Comparison of ENCODE assay signal across 9 cellular contexts in the genomic region with DNA sequence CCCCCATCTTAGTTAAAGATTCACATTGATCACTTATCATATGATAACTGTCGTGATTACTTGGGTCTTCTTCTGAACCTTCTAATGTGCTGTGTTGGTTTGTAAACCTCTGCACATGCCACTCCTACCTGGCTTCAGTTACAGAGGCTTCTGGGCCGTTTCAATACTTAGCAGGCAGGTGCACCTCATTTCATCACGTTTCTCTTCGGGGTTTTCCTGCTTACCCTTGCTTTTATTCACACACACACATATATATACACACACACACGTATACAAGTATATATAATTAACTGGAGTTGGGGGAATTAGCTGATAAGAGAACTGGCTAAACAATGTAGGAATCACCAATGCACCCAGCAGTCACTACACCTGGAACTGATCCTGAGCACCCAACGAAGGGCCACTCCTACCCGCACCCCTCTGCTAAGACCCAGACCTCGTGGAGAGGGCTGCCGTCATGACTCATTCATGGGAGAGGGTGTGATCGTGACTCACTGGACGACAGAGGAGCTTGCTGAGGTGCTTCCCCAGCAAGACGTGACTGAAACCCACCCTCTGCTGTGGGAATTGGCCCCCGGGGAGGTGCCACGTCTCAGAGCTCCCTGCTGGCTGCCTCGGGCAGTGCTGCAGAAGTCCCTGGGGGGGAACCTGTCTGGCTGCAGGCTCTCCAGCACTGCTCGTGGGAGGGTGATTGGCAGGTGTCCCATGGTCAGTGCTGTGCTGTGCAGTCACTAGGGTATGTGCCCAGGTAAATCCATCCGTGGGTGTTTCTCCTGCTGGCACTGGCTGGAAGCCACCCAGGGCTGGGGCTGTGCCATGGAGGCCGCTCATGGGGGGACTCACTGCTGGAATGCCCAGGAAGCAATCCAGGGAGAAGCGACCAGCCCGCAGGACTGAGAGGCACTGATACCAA.
A peak's percentile ranks its signal among the peaks of the same experiment; 100 is the strongest.
DNase-seq lines count a peak whose midpoint lies in the region; ATAC-seq and TF ChIP-seq lines count a peak whose summit lies in the region.
"Had no signal": no experiment of that assay in that cellular context is flagged by ENCODE, and none has a peak within 500 bp of the region (broad histone marks: within the 10 kb centered on the region; RNA-seq: fewer than 3 reads in every experiment).

No MANE protein-coding gene starts in this region.

- ATAC-seq in HG03039 (IDR thresholded peaks at IDR 0.05; ENCODE audit: unreplicated experiment) (peak; percentile 59), lung (ENCODE audit: insufficient read depth, low FRiP score) (peak; percentile 67), HG03045 (IDR thresholded peaks at IDR 0.05; ENCODE audit: unreplicated experiment) (no peak)

- H3K27ac ChIP-seq in lung (ENCODE audit: low read depth in 1 of 2, low read length in 1 of 2): no peak overlapping the region
- H3K27ac ChIP-seq: C4-2B had no signal

- H3K27me3 ChIP-seq in lung (ENCODE audit: control insufficient read depth, insufficient read depth): no peaks in the 10 kb centered on the region

- TF ChIP-seq CTCF in lung (IDR thresholded peaks at IDR 0.05; ENCODE audit: control extremely low read depth, extremely low read depth): no peak

- WGBS in lung, 2 donors: 56 to 72% methylated on average over 20 of the region's 20 CpGs

- H3K4me1 ChIP-seq in lung (ENCODE audit: control insufficient read depth in 2 of 2, insufficient read depth in 2 of 2, low read length in 2 of 2): peaks cover 0 to 17% of the 10 kb centered on the region in 2 donors

- H3K36me3 ChIP-seq in lung (ENCODE audit: control insufficient read depth in 2 of 2, insufficient read depth in 2 of 2, low read length in 2 of 2): no peaks in the 10 kb centered on the region

- no peak overlapping the region for H3K4me3 ChIP-seq in lung

- DNase-seq in NCI-H345 (lab: John Stamatoyannopoulos, UW) (peak; percentile 43), NCI-H345 treated with DMSO at 0.1 percent for 48 hours (lab: John Stamatoyannopoulos, UW; ENCODE audit: unreplicated experiment) (no peak), lung (ENCODE audit: low spot score) (no peak), ureter (ENCODE audit: low spot score) (no peak), SW 1271 (lab: John Stamatoyannopoulos, UW) (no peak)
- peak; percentile 61 for DNase-seq in activated CD8-positive, alpha-beta memory T cell treated with anti-CD3 and anti-CD28 coated beads for 24 hours

- H3K9me3 ChIP-seq in lung (ENCODE audit: control insufficient read depth in 2 of 2, insufficient read depth in 1 of 2, low read length in 1 of 2): peaks cover 0 to 13% of the 10 kb centered on the region in 2 donors

Comparison
In these comparisons a context has a peak if more than half of its experiments do, and no peak if none do; other contexts are left out.
1. DNase-seq: peak in NCI-H345 (single experiment) and activated CD8-positive, alpha-beta memory T cell treated with anti-CD3 and anti-CD28 coated beads for 24 hours (single experiment); none in NCI-H345 treated with DMSO at 0.1 percent for 48 hours (single experiment), lung (single experiment), ureter (single experiment) and SW 1271 (0 of 2).